In genomic region chr5:151156732-151157402, GRCh38 we compare ENCODE assay signal across 8 cellular contexts. TPM values are rescaled to one million over a fixed set of nuclear protein-coding genes. Genes with fewer than 3 reads are reported as not detected.
DNase-seq lines count a peak whose midpoint lies in the region; ATAC-seq and TF ChIP-seq lines count a peak whose summit lies in the region.

No MANE protein-coding gene starts in this region.

- peak overlapping the region; percentile 89 for H3K27ac ChIP-seq in CD4-positive, alpha-beta T cell (ENCODE audit: low read depth, low read length)
- H3K27ac ChIP-seq in HCT116 (ENCODE audit: low read depth, low read length): peak overlapping the region; percentile 32; the same call in 1 of the 2 replicates
- H3K27ac ChIP-seq in VCaP: peak overlapping the region; percentile 58; the same call in 1 of the 2 replicates
- H3K27ac ChIP-seq in neutrophil: peak overlapping the region; percentile 76

- peaks cover 86% of the 10 kb centered on the region for H3K4me1 Mint-ChIP-seq in CD4-positive, alpha-beta T cell (ENCODE audit: low read depth)

- H3K9me3 Mint-ChIP-seq in CD4-positive, alpha-beta T cell: no peaks in the 10 kb centered on the region

- BruUV-seq in HCT116 (replicated peaks; lab: Mats Ljungman, UMichigan): TSS peak; percentile 45

- H4K20me1 ChIP-seq in HCT116 (ENCODE audit: insufficient read depth): no peaks in the 10 kb centered on the region

- POLR2A ChIA-PET in CD4-positive, alpha-beta T cell (lab: Charles Lee): interaction anchor here (1.0 to 6.3 kb wide), 11 partner anchors 8 to 707 kb away, joined by 3 to 71 read pairs (median 5); partner anchors contain the start of genes CCDC69 and TNIP1
- POLR2A ChIA-PET in HCT116 (lab: Charles Lee): interaction anchor here (1.4 kb wide), 1 partner anchor 25 kb away, joined by 4 read pairs; no protein-coding TSS in a partner anchor

- peak overlapping the region; percentile 92 for H3K4me2 ChIP-seq in HCT116 (ENCODE audit: low read length)

- TF ChIP-seq CTCF in CD4-positive, alpha-beta T cell (IDR thresholded peaks at IDR 0.05): peak; percentile 11
- TF ChIP-seq CTCF in HCT116 (IDR thresholded peaks at IDR 0.05 in 2 of 3, conservative IDR thresholded peaks at IDR 0.05 in 1 of 3; ENCODE audit: borderline replicate concordance in 1 of 3, insufficient read depth in 1 of 3, low read depth in 2 of 3, low read length in 2 of 3): no peak
- no peak for TF ChIP-seq CTCF in VCaP (conservative IDR thresholded peaks at IDR 0.05)
- TF ChIP-seq CTCF in neutrophil (IDR thresholded peaks at IDR 0.05): no peak

- H3K79me2 ChIP-seq in HCT116 (ENCODE audit: insufficient read depth, low read length): peaks cover 11% of the 10 kb centered on the region; the same call in 1 of the 2 replicates

- peaks cover 19 to 36% of the 10 kb centered on the region in 2 experiments for H3K4me1 ChIP-seq in HCT116 (ENCODE audit: control insufficient read depth in 1 of 2, insufficient read depth in 2 of 2, low read length in 2 of 2)
- peaks cover 58 to 60% of the 10 kb centered on the region in 2 experiments for H3K4me1 ChIP-seq in neutrophil (ENCODE audit: control insufficient read depth in 1 of 2, insufficient read depth in 1 of 2, low read depth in 1 of 2, low read length in 1 of 2)

- no peaks in the 10 kb centered on the region for H3K9me3 ChIP-seq in CD4-positive, alpha-beta T cell (ENCODE audit: control insufficient read depth, low read length)
- H3K9me3 ChIP-seq in HCT116 (ENCODE audit: control insufficient read depth in 1 of 2, insufficient read depth in 1 of 2, low read depth in 1 of 2, low read length in 2 of 2) (no peaks in the 10 kb centered on the region), neutrophil (no peaks in the 10 kb centered on the region)

- no peaks in the 10 kb centered on the region for H3K9me2 ChIP-seq in HCT116 (ENCODE audit: insufficient read depth)

- no peak for TF ChIP-seq RAD21 in HCT116 (IDR thresholded peaks at IDR 0.05; ENCODE audit: low read depth)

- peak overlapping the region; percentile 99 for H3K4me3 Mint-ChIP-seq in CD4-positive, alpha-beta T cell

- peaks cover 41% of the 10 kb centered on the region for H3K36me3 Mint-ChIP-seq in CD4-positive, alpha-beta T cell (ENCODE audit: low read depth)

- peak overlapping the region; percentile 91 for H3K27ac Mint-ChIP-seq in CD4-positive, alpha-beta T cell

- TF ChIP-seq POLR2A in HCT116 (IDR thresholded peaks at IDR 0.05; ENCODE audit: borderline replicate concordance, extremely low read depth, insufficient read depth, insufficient read length): no peak

- H3K4me3 ChIP-seq in HCT116 (replicated peaks in 1 of 2; ENCODE audit: low read depth in 1 of 2, low read length in 2 of 2): peak overlapping the region; percentile 71 to 74
- peak overlapping the region; percentile 86 to 88 for H3K4me3 ChIP-seq in neutrophil (ENCODE audit: low read depth in 1 of 2, low read length in 1 of 2)

- RAD21 ChIA-PET in HCT116 (lab: Charles Lee; ENCODE audit: low non-redundant PET in 1 of 2, low total read pairs in 2 of 2, uncharacterized antibody in 2 of 2, unreplicated experiment in 2 of 2): no interaction called here

- no peaks in the 10 kb centered on the region for H3K27me3 Mint-ChIP-seq in CD4-positive, alpha-beta T cell

- peak overlapping the region; percentile 78 for H3K9ac ChIP-seq in HCT116 (ENCODE audit: low read length)

- CTCF ChIA-PET in CD4-positive, alpha-beta T cell (lab: Charles Lee): interaction anchor here (0.7 to 4.7 kb wide), 7 partner anchors 8 to 82 kb away, joined by 4 to 28 read pairs (median 5); no protein-coding TSS in a partner anchor
- CTCF ChIA-PET in HCT116 (lab: Charles Lee): interaction anchor here (1.0 to 2.2 kb wide), 4 partner anchors 11 to 41 kb away, joined by 3 to 11 read pairs (median 4); no protein-coding TSS in a partner anchor

- intact Hi-C loops in CD4-positive, alpha-beta T cell (cut with DNase I, micrococcal nuclease): loop anchor here in 1 of 2 experiments (1.0 to 5.0 kb wide), 3 partner anchors 55 to 109 kb away; partner anchors contain the start of gene GM2A
- intact Hi-C loops in HCT116 (cut with micrococcal nuclease): loop anchor here (1.0 to 2.0 kb wide), 2 partner anchors 106 to 154 kb away; no protein-coding TSS in a partner anchor

- DNase-seq in CD4-positive, alpha-beta T cell: peak in 2 of 10 experiments; percentile 20 to 44
- DNase-seq in HCT116 (ENCODE audit: low read depth, low spot score) (no peak), fibroblast of gingiva (ENCODE audit: low read depth) (peak; percentile 14), AG08395 (ENCODE audit: low spot score) (no peak), SK-N-DZ (ENCODE audit: low spot score) (no peak)

- no peaks in the 10 kb centered on the region for H3K27me3 ChIP-seq in CD4-positive, alpha-beta T cell (ENCODE audit: control insufficient read depth, insufficient read depth, low read length)
- H3K27me3 ChIP-seq in HCT116 (ENCODE audit: insufficient read depth, low read length): no peaks in the 10 kb centered on the region
- no peaks in the 10 kb centered on the region for H3K27me3 ChIP-seq in neutrophil

- H2AFZ ChIP-seq in HCT116 (ENCODE audit: low read depth, low read length, poor library complexity, severe bottlenecking): no peak overlapping the region

- peak; percentile 18 for ATAC-seq in CD4-positive, alpha-beta T cell (ENCODE audit: poor library complexity)
- ATAC-seq in HCT116: peak; percentile 30
- ATAC-seq in HG03520 (IDR thresholded peaks at IDR 0.05; ENCODE audit: unreplicated experiment): no peak

- H3K36me3 ChIP-seq in HCT116 (ENCODE audit: control insufficient read depth in 1 of 2, insufficient read depth in 2 of 2, low read length in 2 of 2) (no peaks in the 10 kb centered on the region), neutrophil (no peaks in the 10 kb centered on the region)

TF ChIP-seq in HCT116, 20 proteins besides CTCF, POLR2A, EP300 and RAD21:
- no peak for TF ChIP-seq EZH2phosphoT487 (IDR thresholded peaks at IDR 0.05; ENCODE audit: borderline replicate concordance)
- TF ChIP-seq FOSL1 (IDR thresholded peaks at IDR 0.05; ENCODE audit: low read depth): no peak
- no peak for TF ChIP-seq CBX3 (IDR thresholded peaks at IDR 0.05; ENCODE audit: low read depth)
- no peak for TF ChIP-seq SP1 (IDR thresholded peaks at IDR 0.05; ENCODE audit: low read depth)
- no peak for TF ChIP-seq CEBPB (IDR thresholded peaks at IDR 0.05; ENCODE audit: low read depth)
- no peak for TF ChIP-seq SIN3A (IDR thresholded peaks at IDR 0.05; ENCODE audit: low read depth)
- TF ChIP-seq SRF (IDR thresholded peaks at IDR 0.05; ENCODE audit: low read depth): no peak
- TF ChIP-seq ZFX (IDR thresholded peaks at IDR 0.05): no peak
- TF ChIP-seq, protein P1, sequence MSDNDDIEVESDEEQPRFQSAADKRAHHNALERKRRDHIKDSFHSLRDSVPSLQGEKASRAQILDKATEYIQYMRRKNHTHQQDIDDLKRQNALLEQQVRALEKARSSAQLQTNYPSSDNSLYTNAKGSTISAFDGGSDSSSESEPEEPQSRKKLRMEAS (IDR thresholded peaks at IDR 0.05): no peak
- TF ChIP-seq ZNF274 (IDR thresholded peaks at IDR 0.05; ENCODE audit: low read depth, low read length): no peak
- TF ChIP-seq JUND (IDR thresholded peaks at IDR 0.05): no peak
- TF ChIP-seq ATF3 (IDR thresholded peaks at IDR 0.05): no peak
- TF ChIP-seq EGR1 (IDR thresholded peaks at IDR 0.05; ENCODE audit: low read depth): no peak
- TF ChIP-seq, protein P2, sequence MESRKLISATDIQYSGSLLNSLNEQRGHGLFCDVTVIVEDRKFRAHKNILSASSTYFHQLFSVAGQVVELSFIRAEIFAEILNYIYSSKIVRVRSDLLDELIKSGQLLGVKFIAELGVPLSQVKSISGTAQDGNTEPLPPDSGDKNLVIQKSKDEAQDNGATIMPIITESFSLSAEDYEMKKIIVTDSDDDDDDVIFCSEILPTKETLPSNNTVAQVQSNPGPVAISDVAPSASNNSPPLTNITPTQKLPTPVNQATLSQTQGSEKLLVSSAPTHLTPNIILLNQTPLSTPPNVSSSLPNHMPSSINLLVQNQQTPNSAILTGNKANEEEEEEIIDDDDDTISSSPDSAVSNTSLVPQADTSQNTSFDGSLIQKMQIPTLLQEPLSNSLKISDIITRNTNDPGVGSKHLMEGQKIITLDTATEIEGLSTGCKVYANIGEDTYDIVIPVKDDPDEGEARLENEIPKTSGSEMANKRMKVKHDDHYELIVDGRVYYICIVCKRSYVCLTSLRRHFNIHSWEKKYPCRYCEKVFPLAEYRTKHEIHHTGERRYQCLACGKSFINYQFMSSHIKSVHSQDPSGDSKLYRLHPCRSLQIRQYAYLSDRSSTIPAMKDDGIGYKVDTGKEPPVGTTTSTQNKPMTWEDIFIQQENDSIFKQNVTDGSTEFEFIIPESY (IDR thresholded peaks at IDR 0.05; ENCODE audit: extremely low read depth, insufficient replicate concordance, low read length): no peak

RNA-seq across cellular contexts. Expression of gene ANXA6, which starts 0.7 kb away (rescaled TPM):
- total RNA-seq in CD4-positive, alpha-beta T cell: 100 to 1,000 TPM; 108 to 130 TPM
- total RNA-seq in HCT116 (2021; ENCODE audit: unreplicated experiment): 71.9 TPM
- 69.4 and 76.3 TPM in 2 replicates for polyA plus RNA-seq in HCT116 (2012)
- 82.5 and 86.8 TPM in 2 replicates for polyA plus RNA-seq in SK-N-DZ (2014; cell fraction: cytosol; rRNA removed)
- 62.4 and 66.7 TPM in 2 replicates for polyA plus RNA-seq in SK-N-DZ (2014; cell fraction: nucleus; rRNA removed)

Comparison
In these comparisons a context has a peak if more than half of its experiments do, and no peak if none do; other contexts are left out.
1. H3K27ac ChIP-seq: peak in every context shown above with its lines; median percentile 89 in CD4-positive, alpha-beta T cell; 76 in neutrophil; 58 in VCaP; 32 in HCT116.